In genomic region chr7:23594879-23595604, GRCh38 we compare ENCODE assay signal across 9 cellular contexts. TPM values are rescaled to one million over a fixed set of nuclear protein-coding genes. Genes with fewer than 3 reads are reported as not detected.
DNase-seq lines count a peak whose midpoint lies in the region; ATAC-seq and TF ChIP-seq lines count a peak whose summit lies in the region.
"Had no signal": no experiment of that assay in that cellular context is flagged by ENCODE, and none has a peak within 500 bp of the region (broad histone marks: within the 10 kb centered on the region; RNA-seq: fewer than 3 reads in every experiment).

No MANE protein-coding gene starts in this region.

- H3K27me3 Mint-ChIP-seq in activated T-cell treated with anti-CD3 and anti-CD28 coated beads, Interleukin-2, amount 50 U/mL, for 72 hours (ENCODE audit: low read depth) = peaks cover 6% of the 10 kb centered on the region
- H3K27me3 Mint-ChIP-seq in CD8-positive, alpha-beta memory T cell = peaks cover 3 to 4% of the 10 kb centered on the region in 2 donors
- H3K27me3 Mint-ChIP-seq in neural progenitor cell (ENCODE audit: insufficient read depth, low read depth) = peaks cover 4% of the 10 kb centered on the region

- no peak overlapping the region for H3K27ac ChIP-seq in BLaER1
- no peak overlapping the region for H3K27ac ChIP-seq in CD8-positive, alpha-beta memory T cell (ENCODE audit: low read depth, low read length)
- no peak overlapping the region for H3K27ac ChIP-seq in neural progenitor cell

- H3K36me3 Mint-ChIP-seq in activated T-cell treated with anti-CD3 and anti-CD28 coated beads, Interleukin-2, amount 50 U/mL, for 72 hours (ENCODE audit: insufficient read depth in 2 of 2) = peaks cover 8 to 11% of the 10 kb centered on the region in 2 donors
- H3K36me3 Mint-ChIP-seq in CD8-positive, alpha-beta memory T cell = peaks cover 0 to 3% (median 0%) of the 10 kb centered on the region in 3 donors
- H3K36me3 Mint-ChIP-seq in neural progenitor cell = no peaks in the 10 kb centered on the region
- H3K36me3 Mint-ChIP-seq: brain had no signal

- H4K20me1 ChIP-seq in BLaER1 (peaks cover 18% of the 10 kb centered on the region; the same call in 1 of the 2 replicates), neural progenitor cell (ENCODE audit: low read depth) (no peaks in the 10 kb centered on the region)

- H3K4me1 ChIP-seq in BLaER1 (peaks cover 51% of the 10 kb centered on the region), neural progenitor cell (no peaks in the 10 kb centered on the region)
- H3K4me1 ChIP-seq in CD8-positive, alpha-beta memory T cell (ENCODE audit: insufficient read depth, low read length) = peaks cover 22% of the 10 kb centered on the region

- no peaks in the 10 kb centered on the region for H3K27me3 ChIP-seq in BLaER1
- H3K27me3 ChIP-seq in CD8-positive, alpha-beta memory T cell (ENCODE audit: insufficient read depth, low read length, poor library complexity, severe bottlenecking) = no peaks in the 10 kb centered on the region
- peaks cover 16% of the 10 kb centered on the region for H3K27me3 ChIP-seq in neural progenitor cell

- TF ChIP-seq CTCF in neural progenitor cell (IDR thresholded peaks at IDR 0.05) = no peak

- peak overlapping the region; percentile 47 for H3K4me2 ChIP-seq in BLaER1
- no peak overlapping the region for H3K4me2 ChIP-seq in neural progenitor cell

- DNase-seq in activated T-cell treated with anti-CD3 and anti-CD28 coated beads, Interleukin-2, amount 50 U/mL, for 72 hours = peak; percentile 71 to 74
- peak; percentile 40 for DNase-seq in stimulated activated naive CD8-positive, alpha-beta T cell treated with anti-CD3 and anti-CD28 coated beads, Interleukin-15, Interleukin-2, amounts not matched to agents 100 U/mL and 50 U/mL, for 24 hours
- DNase-seq in CD8-positive, alpha-beta memory T cell = no peak
- DNase-seq in HCEC 1CT = no peak
- DNase-seq in neural progenitor cell (ENCODE audit: low spot score) = no peak

- H3K79me2 ChIP-seq in neural progenitor cell (ENCODE audit: low read depth) = peaks cover 16% of the 10 kb centered on the region

- H2AFZ ChIP-seq in neural progenitor cell (replicated peaks) = no peak overlapping the region

- H3K9ac ChIP-seq in BLaER1 (no peak overlapping the region), neural progenitor cell (no peak overlapping the region)

- peak overlapping the region; percentile 60 to 89 for H3K4me3 Mint-ChIP-seq in activated T-cell treated with anti-CD3 and anti-CD28 coated beads, Interleukin-2, amount 50 U/mL, for 72 hours
- H3K4me3 Mint-ChIP-seq in CD8-positive, alpha-beta memory T cell = peak overlapping the region in 3 of 7 donors; percentile 9 to 84 (median 16)
- no peak overlapping the region for H3K4me3 Mint-ChIP-seq in neural progenitor cell

- H3K9me3 Mint-ChIP-seq in activated T-cell treated with anti-CD3 and anti-CD28 coated beads, Interleukin-2, amount 50 U/mL, for 72 hours = peaks cover 1 to 5% of the 10 kb centered on the region in 2 donors
- H3K9me3 Mint-ChIP-seq in CD8-positive, alpha-beta memory T cell = no peaks in the 10 kb centered on the region
- peaks cover 2% of the 10 kb centered on the region for H3K9me3 Mint-ChIP-seq in neural progenitor cell

- no peaks in the 10 kb centered on the region for H3K36me3 ChIP-seq in BLaER1
- no peaks in the 10 kb centered on the region for H3K36me3 ChIP-seq in CD8-positive, alpha-beta memory T cell (ENCODE audit: insufficient read depth, low read length)
- H3K36me3 ChIP-seq in neural progenitor cell = no peaks in the 10 kb centered on the region

- H3K4me3 ChIP-seq in BLaER1 = no peak overlapping the region
- no peak overlapping the region for H3K4me3 ChIP-seq in CD8-positive, alpha-beta memory T cell (ENCODE audit: low read length)
- no peak overlapping the region for H3K4me3 ChIP-seq in neural progenitor cell

- CTCF ChIA-PET in CD8-positive, alpha-beta memory T cell (lab: Charles Lee) = interaction anchor here (0.9 kb wide), 1 partner anchor 55 kb away, joined by 3 read pairs; no protein-coding TSS in a partner anchor

- peaks cover 61% of the 10 kb centered on the region for H3K4me1 Mint-ChIP-seq in activated T-cell treated with anti-CD3 and anti-CD28 coated beads, Interleukin-2, amount 50 U/mL, for 72 hours (ENCODE audit: low read depth)
- peaks cover 20 to 30% (median 26%) of the 10 kb centered on the region in 3 donors for H3K4me1 Mint-ChIP-seq in CD8-positive, alpha-beta memory T cell
- peaks cover 18% of the 10 kb centered on the region for H3K4me1 Mint-ChIP-seq in neural progenitor cell

- H3K27ac Mint-ChIP-seq in activated T-cell treated with anti-CD3 and anti-CD28 coated beads, Interleukin-2, amount 50 U/mL, for 72 hours = peak overlapping the region; percentile 48
- peak overlapping the region in 1 of 8 donors; percentile 32 for H3K27ac Mint-ChIP-seq in CD8-positive, alpha-beta memory T cell
- no peak overlapping the region for H3K27ac Mint-ChIP-seq in neural progenitor cell
- H3K27ac Mint-ChIP-seq: brain had no signal

- H3F3A ChIP-seq in neural progenitor cell (ENCODE audit: low read depth) = peaks cover 14% of the 10 kb centered on the region

- peak; percentile 59 for ATAC-seq in GM19351 (IDR thresholded peaks at IDR 0.05; ENCODE audit: unreplicated experiment)
- peak; percentile 54 for ATAC-seq in HG03354 (IDR thresholded peaks at IDR 0.05; ENCODE audit: poor library complexity, severe bottlenecking, unreplicated experiment)
- ATAC-seq in activated T-cell treated with anti-CD3 and anti-CD28 coated beads, Interleukin-2, amount 50 U/mL, for 72 hours (replicated peaks in 1 of 2) = peak; percentile 82 to 84
- peak; percentile 87 for ATAC-seq in stimulated activated naive CD8-positive, alpha-beta T cell treated with anti-CD3 and anti-CD28 coated beads, Interleukin-15, Interleukin-2, amounts not matched to agents 100 U/mL and 50 U/mL, for 24 hours

- H3K9me3 ChIP-seq in BLaER1 (no peaks in the 10 kb centered on the region), neural progenitor cell (ENCODE audit: low read depth) (no peaks in the 10 kb centered on the region)
- no peaks in the 10 kb centered on the region for H3K9me3 ChIP-seq in CD8-positive, alpha-beta memory T cell (ENCODE audit: low read length)

- POLR2A ChIA-PET in CD8-positive, alpha-beta memory T cell (lab: Charles Lee) = no interaction called here

RNA-seq across cellular contexts. Expression of gene CCDC126, which starts 2.1 kb away (rescaled TPM):
- total RNA-seq in activated T-cell treated with anti-CD3 and anti-CD28 coated beads, Interleukin-2, amount 50 U/mL, for 72 hours = 1 to 10 TPM; 7.9 to 8.6 TPM
- total RNA-seq in CD8-positive, alpha-beta memory T cell = 1 to 10 TPM; 5.9 to 7.2 TPM
- 17.4 TPM for polyA plus RNA-seq in CD8-positive, alpha-beta memory T cell
- total RNA-seq in neural progenitor cell (ENCODE audit: low replicate concordance) = 9.4 and 23.8 TPM in 2 replicates

Comparison
In these comparisons a context has a peak if more than half of its experiments do, and no peak if none do; other contexts are left out.
1. DNase-seq: peak in activated T-cell treated with anti-CD3 and anti-CD28 coated beads, Interleukin-2, amount 50 U/mL, for 72 hours (2 of 2) and stimulated activated naive CD8-positive, alpha-beta T cell treated with anti-CD3 and anti-CD28 coated beads, Interleukin-15, Interleukin-2, amounts not matched to agents 100 U/mL and 50 U/mL, for 24 hours (single experiment); none in CD8-positive, alpha-beta memory T cell (0 of 5), HCEC 1CT (single experiment) and neural progenitor cell (single experiment).
2. Peak in every context shown above with its lines, with median percentiles within 50 percentile points of each other: ATAC-seq.